Comparison of ENCODE assay signal across 1 cellular context in the genomic region with DNA sequence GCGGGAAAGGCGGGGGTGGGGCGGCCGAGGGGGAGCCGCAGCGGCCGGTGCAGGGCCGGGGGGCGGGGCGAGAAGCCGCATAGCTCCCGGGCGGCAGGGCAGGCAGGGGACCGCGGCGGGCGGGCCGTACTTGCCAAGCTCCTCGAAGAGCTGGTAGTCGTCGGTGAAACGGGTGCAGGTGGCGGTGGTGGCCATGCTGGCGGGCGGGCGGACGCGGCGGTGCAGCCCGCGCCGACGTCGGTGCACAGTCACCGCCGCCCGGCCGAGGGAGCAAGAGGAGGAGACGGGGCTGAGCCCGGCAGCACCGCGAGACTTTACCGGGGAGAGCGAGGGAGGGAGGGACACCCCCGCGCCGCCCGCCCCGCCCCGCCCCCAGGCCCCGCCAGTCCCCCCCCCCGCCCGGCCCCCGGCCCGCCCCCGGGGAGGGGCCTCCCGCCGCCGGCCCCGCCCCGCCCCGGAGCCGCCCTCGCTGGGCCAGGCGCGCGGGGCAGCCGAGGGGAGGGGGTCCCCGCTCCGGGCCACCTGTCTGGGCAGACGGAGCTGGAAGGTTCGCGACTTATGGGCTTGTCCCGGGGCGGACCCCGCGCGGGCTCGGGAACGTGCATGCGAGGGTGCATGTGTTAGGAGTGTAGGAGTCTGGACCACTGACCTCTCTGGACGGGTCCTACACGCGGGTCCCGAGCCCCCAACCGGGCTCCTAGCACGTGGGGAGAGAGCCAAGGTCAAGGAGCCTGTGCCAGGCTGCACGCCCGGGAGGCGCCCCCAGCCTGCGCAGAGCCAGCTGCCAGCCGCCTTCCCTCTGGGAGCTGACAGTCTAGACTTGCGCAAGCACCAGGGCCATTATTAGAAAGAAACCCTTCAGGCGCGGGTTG.
TF ChIP-seq lines count a peak whose summit lies in the region.

A gene (minus strand): TSS at position 289 of the 872 bp plus-strand sequence. CDS start 94 bp downstream, at position 195.

TF ChIP-seq in HCT116, 20 proteins besides CTCF, POLR2A, EP300 and RAD21 (continued from another document):
- TF ChIP-seq FOSL1 (IDR thresholded peaks at IDR 0.05; ENCODE audit: low read depth) (no peak), EGR1 (IDR thresholded peaks at IDR 0.05; ENCODE audit: low read depth) (no peak), SP1 (IDR thresholded peaks at IDR 0.05; ENCODE audit: low read depth) (no peak), JUND (IDR thresholded peaks at IDR 0.05) (no peak)
- TF ChIP-seq, protein P1, sequence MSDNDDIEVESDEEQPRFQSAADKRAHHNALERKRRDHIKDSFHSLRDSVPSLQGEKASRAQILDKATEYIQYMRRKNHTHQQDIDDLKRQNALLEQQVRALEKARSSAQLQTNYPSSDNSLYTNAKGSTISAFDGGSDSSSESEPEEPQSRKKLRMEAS (IDR thresholded peaks at IDR 0.05): peak; percentile 57
- TF ChIP-seq, protein P2, sequence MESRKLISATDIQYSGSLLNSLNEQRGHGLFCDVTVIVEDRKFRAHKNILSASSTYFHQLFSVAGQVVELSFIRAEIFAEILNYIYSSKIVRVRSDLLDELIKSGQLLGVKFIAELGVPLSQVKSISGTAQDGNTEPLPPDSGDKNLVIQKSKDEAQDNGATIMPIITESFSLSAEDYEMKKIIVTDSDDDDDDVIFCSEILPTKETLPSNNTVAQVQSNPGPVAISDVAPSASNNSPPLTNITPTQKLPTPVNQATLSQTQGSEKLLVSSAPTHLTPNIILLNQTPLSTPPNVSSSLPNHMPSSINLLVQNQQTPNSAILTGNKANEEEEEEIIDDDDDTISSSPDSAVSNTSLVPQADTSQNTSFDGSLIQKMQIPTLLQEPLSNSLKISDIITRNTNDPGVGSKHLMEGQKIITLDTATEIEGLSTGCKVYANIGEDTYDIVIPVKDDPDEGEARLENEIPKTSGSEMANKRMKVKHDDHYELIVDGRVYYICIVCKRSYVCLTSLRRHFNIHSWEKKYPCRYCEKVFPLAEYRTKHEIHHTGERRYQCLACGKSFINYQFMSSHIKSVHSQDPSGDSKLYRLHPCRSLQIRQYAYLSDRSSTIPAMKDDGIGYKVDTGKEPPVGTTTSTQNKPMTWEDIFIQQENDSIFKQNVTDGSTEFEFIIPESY (IDR thresholded peaks at IDR 0.05; ENCODE audit: extremely low read depth, insufficient replicate concordance, low read length): peak; percentile 84
TF ChIP-seq in HCT116: peak in this region for 4.
